In the genomic region with DNA sequence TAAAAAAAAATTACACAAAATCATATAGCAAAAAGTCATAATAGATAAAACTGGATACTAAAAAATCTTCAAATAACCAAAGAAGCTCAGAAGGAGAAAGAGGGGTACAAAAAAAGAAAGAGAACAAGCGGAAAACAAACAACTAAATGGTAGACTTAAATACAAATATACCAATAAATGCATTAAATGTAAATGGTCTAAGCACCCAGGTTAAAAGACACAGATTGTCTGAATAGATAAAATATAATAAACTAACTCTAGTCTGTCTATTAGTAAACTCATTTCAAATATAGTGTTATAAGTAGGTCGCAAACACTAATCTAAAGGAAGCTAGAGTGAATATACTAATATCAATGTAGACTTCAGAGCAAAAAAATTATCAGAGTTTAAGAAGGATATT, we compare ENCODE assay signal across 11 cellular contexts.
"Had no signal": no experiment of that assay in that cellular context is flagged by ENCODE, and none has a peak within 500 bp of the region (broad histone marks: within the 10 kb centered on the region; RNA-seq: fewer than 3 reads in every experiment).

No MANE protein-coding gene starts in this region.

- ATAC-seq: GM23338, HCT116 had no signal

- H3K9ac ChIP-seq: GM23248 had no signal

- FAIRE-seq: H1, H54 had no signal

- H3K9me3 Mint-ChIP-seq: GM23338, HFFc6 had no signal

- H3K27ac Mint-ChIP-seq: GM23338, H9, HFFc6 had no signal

- H3K4me3 Mint-ChIP-seq: GM23338, H9, HFFc6 had no signal

- H3K4me1 Mint-ChIP-seq: GM23338 had no signal

- DNase-seq: GM23248, GOT3, H7, H9, HCEC 1CT, HFFc6 had no signal

- H2AFZ ChIP-seq: GM23248, GM23338 had no signal

- H3K4me2 ChIP-seq: GM23338 had no signal

- H3K36me3 ChIP-seq: HAP-1 had no signal

- H3K27ac ChIP-seq: GM23248 had no signal

- H3K4me3 ChIP-seq: GM23248, GM23338, HAP-1 had no signal

- H3K9me3 ChIP-seq: HAP-1 had no signal
